ENCODE assay signal across 8 cellular contexts in the genomic region with DNA sequence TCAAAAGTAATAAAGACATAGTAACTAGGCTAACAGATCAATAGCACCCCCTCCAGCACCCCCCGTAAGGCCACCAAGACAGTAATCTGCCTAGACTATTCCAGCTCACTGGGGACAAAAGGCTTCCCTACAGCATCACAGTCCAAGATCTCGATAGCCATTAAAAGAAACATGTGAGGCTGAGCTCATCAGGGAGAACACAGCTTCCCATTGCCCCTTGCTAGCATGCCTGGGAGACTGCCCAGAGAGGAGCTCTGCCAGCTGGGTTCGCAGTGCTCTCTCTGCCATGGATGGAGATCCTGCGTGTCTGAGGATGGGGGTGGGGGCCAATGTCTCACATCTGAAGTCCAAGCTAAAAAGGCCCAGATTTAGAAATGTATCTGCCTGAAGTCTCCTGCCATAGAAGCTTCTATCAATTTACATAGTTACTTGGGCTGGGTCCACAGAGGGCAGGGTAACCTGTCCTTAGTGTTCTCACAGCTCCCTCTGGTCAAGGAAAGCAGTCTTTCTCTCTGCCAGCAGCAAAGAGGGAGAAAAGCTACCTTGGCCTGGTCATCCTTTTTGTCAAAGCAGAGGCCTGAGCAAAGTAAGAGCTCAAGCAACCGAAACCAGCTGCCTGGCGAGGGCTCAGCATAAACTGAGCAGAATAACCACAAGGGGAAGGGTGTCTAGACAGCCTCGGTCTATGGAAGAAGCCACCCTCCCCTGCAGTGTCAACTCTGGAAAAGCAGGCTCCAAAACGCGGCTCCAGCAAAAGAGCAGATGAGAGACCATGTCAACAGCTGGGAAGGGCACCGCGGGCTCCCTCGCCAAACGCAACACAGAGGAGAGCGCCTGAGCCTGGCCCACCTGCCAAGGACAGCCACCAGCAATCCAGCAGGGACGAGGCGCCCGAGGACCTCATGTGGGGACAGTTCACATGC. TPM values are rescaled to one million over a fixed set of nuclear protein-coding genes. Genes with fewer than 3 reads are reported as not detected.
A peak's percentile ranks its signal among the peaks of the same experiment; 100 is the strongest.
DNase-seq lines count a peak whose midpoint lies in the region; ATAC-seq and TF ChIP-seq lines count a peak whose summit lies in the region.

No MANE protein-coding gene starts in this region.

- peak; percentile 45 for ATAC-seq in HG02870 (IDR thresholded peaks at IDR 0.05; ENCODE audit: unreplicated experiment)
- ATAC-seq in activated naive CD8-positive, alpha-beta T cell treated with anti-CD3 and anti-CD28 coated beads, Interleukin-2, amount 10 ng/mL, durations not matched to agents 7 days and 5 days (ENCODE audit: low read depth): peak; percentile 27
- no peak for ATAC-seq in GM21737 (IDR thresholded peaks at IDR 0.05; ENCODE audit: unreplicated experiment)

- H3K9me3 Mint-ChIP-seq in activated naive CD8-positive, alpha-beta T cell treated with anti-CD3 and anti-CD28 coated beads, Interleukin-2, amount 10 ng/mL, durations not matched to agents 7 days and 5 days: peaks cover 2% of the 10 kb centered on the region
- H3K9me3 Mint-ChIP-seq in CD14-positive monocyte: peaks cover 5 to 12% (median 9%) of the 10 kb centered on the region in 7 donors

- H3K4me1 ChIP-seq in HAP-1: peaks cover 9% of the 10 kb centered on the region

- in situ Hi-C loops in HAP-1 (cut with MboI; ENCODE audit: low sequenced_read_pairs): no loop called here

- H3K27me3 ChIP-seq in HAP-1 (ENCODE audit: low read depth): no peaks in the 10 kb centered on the region

- TF ChIP-seq CTCF in CD14-positive monocyte (IDR thresholded peaks at IDR 0.05): no peak

- POLR2A ChIA-PET in activated naive CD8-positive, alpha-beta T cell treated with anti-CD3 and anti-CD28 coated beads, Interleukin-2, amount 10 ng/mL, durations not matched to agents 7 days and 5 days (lab: Charles Lee): interaction anchor here (1.9 kb wide), 1 partner anchor 11 kb away, joined by 5 read pairs; no protein-coding TSS in a partner anchor

- DNase-seq in EH (ENCODE audit: low read depth): peak; percentile 40
- DNase-seq in activated naive CD8-positive, alpha-beta T cell treated with anti-CD3 and anti-CD28 coated beads, Interleukin-2, amount 10 ng/mL, durations not matched to agents 7 days and 5 days: no peak
- DNase-seq in inferior parietal cortex (ENCODE audit: extremely low spot score): peak; percentile 92
- peak; percentile 76 for DNase-seq in stromal cell of bone marrow (ENCODE audit: low read depth)
- DNase-seq in HAP-1 (ENCODE audit: low spot score in 2 of 2): no peak
- no peak for DNase-seq in CD14-positive monocyte (ENCODE audit: low spot score)

- H3K4me3 ChIP-seq in HAP-1: no peak overlapping the region

- H3K4me3 Mint-ChIP-seq in activated naive CD8-positive, alpha-beta T cell treated with anti-CD3 and anti-CD28 coated beads, Interleukin-2, amount 10 ng/mL, durations not matched to agents 7 days and 5 days: peak overlapping the region; percentile 33
- no peak overlapping the region for H3K4me3 Mint-ChIP-seq in CD14-positive monocyte

- H3K4me1 Mint-ChIP-seq in activated naive CD8-positive, alpha-beta T cell treated with anti-CD3 and anti-CD28 coated beads, Interleukin-2, amount 10 ng/mL, durations not matched to agents 7 days and 5 days: peaks cover 53% of the 10 kb centered on the region
- peaks cover 21% of the 10 kb centered on the region for H3K4me1 Mint-ChIP-seq in CD14-positive monocyte

- peaks cover 14% of the 10 kb centered on the region for H3K36me3 Mint-ChIP-seq in activated naive CD8-positive, alpha-beta T cell treated with anti-CD3 and anti-CD28 coated beads, Interleukin-2, amount 10 ng/mL, durations not matched to agents 7 days and 5 days
- H3K36me3 Mint-ChIP-seq in CD14-positive monocyte: no peaks in the 10 kb centered on the region

- 0 out of 2 replicates have a peak, but pooled peaks cover 4% of the 10 kb centered on the region for H3K9me3 ChIP-seq in HAP-1

- no peaks in the 10 kb centered on the region for H3K27me3 Mint-ChIP-seq in activated naive CD8-positive, alpha-beta T cell treated with anti-CD3 and anti-CD28 coated beads, Interleukin-2, amount 10 ng/mL, durations not matched to agents 7 days and 5 days
- H3K27me3 Mint-ChIP-seq in CD14-positive monocyte (ENCODE audit: low read depth in 3 of 3): peaks cover 0 to 3% (median 0%) of the 10 kb centered on the region in 3 donors

- intact Hi-C loops in CD14-positive monocyte (cut with micrococcal nuclease): no loop called here

- H3K27ac Mint-ChIP-seq in activated naive CD8-positive, alpha-beta T cell treated with anti-CD3 and anti-CD28 coated beads, Interleukin-2, amount 10 ng/mL, durations not matched to agents 7 days and 5 days: peak overlapping the region; percentile 40
- H3K27ac Mint-ChIP-seq in CD14-positive monocyte: no peak overlapping the region

- H3K36me3 ChIP-seq in HAP-1 (replicated peaks): no peaks in the 10 kb centered on the region

RNA-seq across cellular contexts. Expression of gene LRIG1, which starts 17.6 kb away (rescaled TPM):
- total RNA-seq in activated naive CD8-positive, alpha-beta T cell treated with anti-CD3 and anti-CD28 coated beads, Interleukin-2, amount 10 ng/mL, durations not matched to agents 7 days and 5 days: 10 to 100 TPM; 17.9 to 27.0 TPM
- 1 to 10 TPM in 1 of 2 donors, under 1 TPM in 1; 0.82 to 1.0 TPM for polyA plus RNA-seq in CD14-positive monocyte

Comparison
In these comparisons a context has a peak if more than half of its experiments do, and no peak if none do; other contexts are left out.
1. DNase-seq: peak in EH (single experiment), inferior parietal cortex (single experiment) and stromal cell of bone marrow (single experiment); none in activated naive CD8-positive, alpha-beta T cell treated with anti-CD3 and anti-CD28 coated beads, Interleukin-2, amount 10 ng/mL, durations not matched to agents 7 days and 5 days (single experiment), HAP-1 (0 of 2) and CD14-positive monocyte (single experiment).